1 cellular context compared by ENCODE assay signal in the genomic region with DNA sequence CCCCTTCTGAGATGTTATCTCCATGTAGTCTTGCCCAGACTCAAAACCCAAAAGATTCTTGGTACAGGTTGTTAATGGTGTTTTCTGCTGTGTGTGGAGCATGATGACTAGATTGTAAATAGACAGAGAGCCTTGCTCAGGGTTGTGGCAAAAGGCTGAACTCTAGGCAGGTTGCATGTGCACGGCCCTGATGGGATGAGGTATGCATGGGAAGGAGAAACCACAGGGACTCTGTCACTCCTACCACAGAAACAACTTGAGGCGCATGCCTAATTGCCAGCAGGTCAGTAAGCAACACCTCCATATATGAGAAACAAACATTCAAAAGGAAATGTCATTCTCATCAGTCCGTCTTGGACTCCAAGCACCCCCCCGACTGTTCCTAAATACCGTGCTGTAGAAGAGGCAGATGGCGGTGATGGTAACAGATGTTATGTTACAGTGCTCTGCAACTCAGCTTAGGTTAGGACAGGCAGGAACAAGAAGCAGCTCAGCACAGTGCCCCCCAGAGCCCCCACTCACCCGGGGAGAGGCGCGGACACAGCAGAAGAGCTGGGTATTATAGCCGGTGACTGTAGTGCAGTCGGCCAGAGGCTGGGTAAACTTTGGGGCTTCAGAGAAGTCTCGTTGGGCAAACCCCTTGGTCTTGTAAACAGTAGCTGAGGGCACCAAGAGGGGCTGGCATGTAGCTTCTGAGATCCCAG.
TF ChIP-seq lines count a peak whose summit lies in the region.

No MANE protein-coding gene starts in this region.

TF ChIP-seq in H1, 55 proteins besides CTCF, POLR2A, EP300 and RAD21:
- TF ChIP-seq SP4 (IDR thresholded peaks at IDR 0.05; ENCODE audit: low read length): no peak
- TF ChIP-seq ZNF274 (IDR thresholded peaks at IDR 0.05; ENCODE audit: borderline replicate concordance, extremely low read depth, low read length): no peak
- TF ChIP-seq, protein P1, sequence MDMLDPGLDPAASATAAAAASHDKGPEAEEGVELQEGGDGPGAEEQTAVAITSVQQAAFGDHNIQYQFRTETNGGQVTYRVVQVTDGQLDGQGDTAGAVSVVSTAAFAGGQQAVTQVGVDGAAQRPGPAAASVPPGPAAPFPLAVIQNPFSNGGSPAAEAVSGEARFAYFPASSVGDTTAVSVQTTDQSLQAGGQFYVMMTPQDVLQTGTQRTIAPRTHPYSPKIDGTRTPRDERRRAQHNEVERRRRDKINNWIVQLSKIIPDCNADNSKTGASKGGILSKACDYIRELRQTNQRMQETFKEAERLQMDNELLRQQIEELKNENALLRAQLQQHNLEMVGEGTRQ (IDR thresholded peaks at IDR 0.05; ENCODE audit: low read length): no peak
- TF ChIP-seq GTF2F1 (IDR thresholded peaks at IDR 0.05; ENCODE audit: borderline replicate concordance, low read depth, low read length): no peak
- no peak for TF ChIP-seq TAF7 (optimal IDR thresholded peaks at IDR 0.05; ENCODE audit: borderline replicate concordance, low read depth, low read length)
- no peak for TF ChIP-seq BACH1 (IDR thresholded peaks at IDR 0.05; ENCODE audit: low read length)
- TF ChIP-seq CREB1 (IDR thresholded peaks at IDR 0.05): no peak
- TF ChIP-seq HDAC6 (IDR thresholded peaks at IDR 0.05; ENCODE audit: low read depth, low read length): no peak
- TF ChIP-seq KDM4A (IDR thresholded peaks at IDR 0.05; ENCODE audit: low read depth, low read length, severe bottlenecking): no peak
- TF ChIP-seq TEAD4 (IDR thresholded peaks at IDR 0.05; ENCODE audit: low read depth, low read length): no peak
- TF ChIP-seq HDAC2 (IDR thresholded peaks at IDR 0.05; ENCODE audit: borderline replicate concordance in 1 of 2, low read depth in 2 of 2, low read length in 2 of 2): no peak
- TF ChIP-seq EGR1 (IDR thresholded peaks at IDR 0.05; ENCODE audit: borderline replicate concordance, low read depth, low read length): no peak
- TF ChIP-seq TBP (IDR thresholded peaks at IDR 0.05; ENCODE audit: low read depth, low read length): no peak
